1 cellular context compared by ENCODE assay signal in the genomic region with DNA sequence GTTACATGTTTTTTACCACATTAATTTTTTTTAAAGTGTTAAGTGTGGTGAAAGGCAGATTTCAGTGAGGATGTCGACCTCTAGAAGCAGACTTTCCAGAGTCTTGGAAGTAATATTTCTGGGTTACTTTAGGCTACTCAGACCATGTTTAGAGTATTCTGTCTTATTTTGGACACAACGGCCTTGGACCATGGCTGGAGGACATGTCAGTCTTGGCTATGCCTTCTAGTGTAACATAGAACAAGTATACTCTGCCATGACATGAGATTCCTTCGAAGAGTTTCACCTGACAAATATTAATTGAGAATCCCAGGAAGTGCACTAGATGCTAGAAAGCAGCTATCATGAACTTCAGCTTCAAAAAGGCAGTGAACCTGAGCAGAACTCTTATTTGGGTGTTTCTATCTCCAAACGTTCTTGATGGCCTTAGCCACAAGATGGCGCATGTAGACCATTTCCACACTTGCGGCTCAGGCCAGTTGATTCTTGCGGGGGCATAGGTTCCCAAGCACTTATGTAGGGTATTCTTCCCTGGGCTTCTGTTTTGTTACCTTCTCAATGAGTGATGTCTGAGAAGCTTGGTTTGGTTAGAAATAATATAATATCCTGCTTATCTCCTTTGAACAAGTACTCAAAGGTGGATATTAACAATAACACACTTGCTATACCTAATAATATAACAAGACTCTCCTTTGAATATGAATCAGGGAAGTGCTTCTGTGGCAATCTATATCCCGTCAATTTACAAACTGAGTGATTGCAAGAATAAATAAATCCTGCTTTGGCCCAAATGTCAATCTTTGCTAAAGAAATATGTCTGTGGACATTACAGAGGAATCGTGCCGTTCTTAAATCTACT.
TF ChIP-seq lines count a peak whose summit lies in the region.

No MANE protein-coding gene starts in this region.

TF ChIP-seq in endothelial cell of umbilical vein, 7 proteins besides CTCF, POLR2A, EP300 and RAD21 (continued from another document):
- TF ChIP-seq, protein P1, sequence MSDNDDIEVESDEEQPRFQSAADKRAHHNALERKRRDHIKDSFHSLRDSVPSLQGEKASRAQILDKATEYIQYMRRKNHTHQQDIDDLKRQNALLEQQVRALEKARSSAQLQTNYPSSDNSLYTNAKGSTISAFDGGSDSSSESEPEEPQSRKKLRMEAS (IDR thresholded peaks at IDR 0.05; ENCODE audit: insufficient read depth, insufficient read length): no peak
- TF ChIP-seq MYC (IDR thresholded peaks at IDR 0.05; ENCODE audit: low read depth, low read length) (no peak), JUN (IDR thresholded peaks at IDR 0.05; ENCODE audit: borderline replicate concordance, insufficient read depth, insufficient read length, low read depth) (no peak), POLR2AphosphoS5 (IDR thresholded peaks at IDR 0.05; ENCODE audit: insufficient read depth, low read depth, low read length) (no peak), GATA2 (IDR thresholded peaks at IDR 0.05; ENCODE audit: insufficient read depth, insufficient read length, low read depth, low read length) (no peak), EZH2 (IDR thresholded peaks at IDR 0.05; ENCODE audit: borderline replicate concordance, low read depth, low read length, severe bottlenecking) (no peak)
